ENCODE assay signal across 32 cellular contexts in genomic region chr18:78925557-78926242, GRCh38. TPM values are rescaled to one million over a fixed set of nuclear protein-coding genes. Genes with fewer than 3 reads are reported as not detected.
"Had no signal": no experiment of that assay in that cellular context is flagged by ENCODE, and none has a peak within 500 bp of the region (broad histone marks: within the 10 kb centered on the region; RNA-seq: fewer than 3 reads in every experiment).

No MANE protein-coding gene starts in this region.

- ATAC-seq: activated CD8-positive, alpha-beta memory T cell treated with anti-CD3 and anti-CD28 coated beads, Interleukin-2, amount 10 ng/mL, durations not matched to agents 7 days and 5 days; PC-3 had no signal

- H3K36me3 Mint-ChIP-seq: activated CD8-positive, alpha-beta memory T cell treated with anti-CD3 and anti-CD28 coated beads, Interleukin-2, amount 10 ng/mL, durations not matched to agents 7 days and 5 days; activated naive CD8-positive, alpha-beta T cell treated with anti-CD3 and anti-CD28 coated beads for 36 hours had no signal

- DNase-seq: activated CD4-positive, alpha-beta memory T cell treated with anti-CD3 and anti-CD28 coated beads, Interleukin-2, amount 10 ng/mL, durations not matched to agents 7 days and 5 days; activated CD4-positive, alpha-beta T cell treated with anti-CD3 and anti-CD28 coated beads for 1 hour; activated CD4-positive, alpha-beta T cell treated with anti-CD3 and anti-CD28 coated beads for 48 hours; activated CD4-positive, CD25-positive, alpha-beta regulatory T cell; activated CD8-positive, alpha-beta memory T cell treated with anti-CD3 and anti-CD28 coated beads, Interleukin-2, amount 10 ng/mL, durations not matched to agents 7 days and 5 days; activated CD8-positive, alpha-beta memory T cell treated with anti-CD3 and anti-CD28 coated beads, Interleukin-2, amount 50 U/mL, for 48 hours; activated effector memory CD4-positive, alpha-beta T cell treated with Interleukin-2 at 50 U/mL for 16 hours; activated naive CD4-positive, alpha-beta T cell treated with anti-CD3 and anti-CD28 coated beads, Interleukin-2, amount 50 U/mL, for 16 hours; activated naive CD8-positive, alpha-beta T cell treated with anti-CD3 and anti-CD28 coated beads for 36 hours; activated T-cell treated with anti-CD3 and anti-CD28 coated beads, Interleukin-2, amount 50 U/mL, for 48 hours; amniotic stem cell; aorta; brain microvascular endothelial cell; Karpas-422; KBM-7; NCI-H1105 treated with DMSO at 0.1 percent for 48 hours; NCI-H1436; NCI-H1694; NCI-H1930; NCI-H2081 treated with DMSO at 0.1 percent for 48 hours; NCI-H226; NCI-H524 treated with DMSO at 0.1 percent for 48 hours; NCI-H748 treated with DMSO at 0.1 percent for 48 hours; NK-92 treated with Interleukin-12 subunit alpha and Interleukin-12 subunit beta, amount 100 ng/mL, for 24 hours; PC-3; Peyer's patch; RPMI8226; SHP77 treated with DMSO at 0.1 percent for 48 hours; SK-N-SH; WERI-Rb-1 had no signal

- H3K9me3 Mint-ChIP-seq: activated CD4-positive, alpha-beta memory T cell treated with anti-CD3 and anti-CD28 coated beads, Interleukin-2, amount 10 ng/mL, durations not matched to agents 7 days and 5 days; activated naive CD8-positive, alpha-beta T cell treated with anti-CD3 and anti-CD28 coated beads for 36 hours; T-helper 1 cell treated with Interleukin-12 subunit alpha and Interleukin-12 subunit beta and Interleukin-4 antibody, amounts not matched to agents 30 μg/mL and 1 μg/mL, for 36 hours had no signal

- H3K4me1 Mint-ChIP-seq: activated CD4-positive, alpha-beta memory T cell treated with anti-CD3 and anti-CD28 coated beads, Interleukin-2, amount 10 ng/mL, durations not matched to agents 7 days and 5 days; activated CD8-positive, alpha-beta memory T cell treated with anti-CD3 and anti-CD28 coated beads, Interleukin-2, amount 10 ng/mL, durations not matched to agents 7 days and 5 days; activated naive CD8-positive, alpha-beta T cell treated with anti-CD3 and anti-CD28 coated beads for 36 hours had no signal

- H3K9me3 ChIP-seq: Peyer's patch, SK-N-SH had no signal

- H3K4me3 Mint-ChIP-seq: activated CD4-positive, alpha-beta memory T cell treated with anti-CD3 and anti-CD28 coated beads, Interleukin-2, amount 10 ng/mL, durations not matched to agents 7 days and 5 days; activated CD8-positive, alpha-beta memory T cell treated with anti-CD3 and anti-CD28 coated beads, Interleukin-2, amount 10 ng/mL, durations not matched to agents 7 days and 5 days; activated naive CD8-positive, alpha-beta T cell treated with anti-CD3 and anti-CD28 coated beads for 36 hours; T-helper 1 cell treated with Interleukin-12 subunit alpha and Interleukin-12 subunit beta and Interleukin-4 antibody, amounts not matched to agents 30 μg/mL and 1 μg/mL, for 36 hours had no signal

- H3K27me3 Mint-ChIP-seq: activated CD4-positive, alpha-beta memory T cell treated with anti-CD3 and anti-CD28 coated beads, Interleukin-2, amount 10 ng/mL, durations not matched to agents 7 days and 5 days; activated CD8-positive, alpha-beta memory T cell treated with anti-CD3 and anti-CD28 coated beads, Interleukin-2, amount 10 ng/mL, durations not matched to agents 7 days and 5 days; activated naive CD8-positive, alpha-beta T cell treated with anti-CD3 and anti-CD28 coated beads for 36 hours had no signal

- H3K27ac Mint-ChIP-seq: activated CD4-positive, alpha-beta memory T cell treated with anti-CD3 and anti-CD28 coated beads, Interleukin-2, amount 10 ng/mL, durations not matched to agents 7 days and 5 days; activated CD8-positive, alpha-beta memory T cell treated with anti-CD3 and anti-CD28 coated beads, Interleukin-2, amount 10 ng/mL, durations not matched to agents 7 days and 5 days; activated naive CD8-positive, alpha-beta T cell treated with anti-CD3 and anti-CD28 coated beads for 36 hours; T-helper 1 cell treated with Interleukin-12 subunit alpha and Interleukin-12 subunit beta and Interleukin-4 antibody, amounts not matched to agents 30 μg/mL and 1 μg/mL, for 36 hours had no signal

RNA-seq across cellular contexts. Expression of gene SALL3, which starts 53.9 kb away (rescaled TPM):
- total RNA-seq: activated CD4-positive, alpha-beta memory T cell treated with anti-CD3 and anti-CD28 coated beads, Interleukin-2, amount 10 ng/mL, durations not matched to agents 7 days and 5 days; activated CD8-positive, alpha-beta memory T cell treated with anti-CD3 and anti-CD28 coated beads, Interleukin-2, amount 10 ng/mL, durations not matched to agents 7 days and 5 days; activated naive CD8-positive, alpha-beta T cell treated with anti-CD3 and anti-CD28 coated beads for 36 hours; MCF 10A; PC-3; Peyer's patch had no signal
